26 cellular contexts compared by ENCODE assay signal in genomic region chr20:59971428-59971827, GRCh38. TPM values are rescaled to one million over a fixed set of nuclear protein-coding genes. Genes with fewer than 3 reads are reported as not detected.
DNase-seq lines count a peak whose midpoint lies in the region; ATAC-seq and TF ChIP-seq lines count a peak whose summit lies in the region.
"Had no signal": no experiment of that assay in that cellular context is flagged by ENCODE, and none has a peak within 500 bp of the region (broad histone marks: within the 10 kb centered on the region; RNA-seq: fewer than 3 reads in every experiment).

No MANE protein-coding gene starts in this region.

- H3K36me3 Mint-ChIP-seq in MCF 10A (ENCODE audit: insufficient read depth, unreplicated experiment), result no peaks in the 10 kb centered on the region

- H3K27ac ChIP-seq in breast epithelium (no peak overlapping the region), foreskin keratinocyte (peak overlapping the region; percentile 61), suprapubic skin (peak overlapping the region; percentile 60)
- H3K27ac ChIP-seq: 22Rv1, BLaER1, GM23248 had no signal

- no peaks in the 10 kb centered on the region for H3K9me3 Mint-ChIP-seq in MCF 10A (ENCODE audit: unreplicated experiment)
- H3K9me3 Mint-ChIP-seq: CD4-positive, alpha-beta T cell; H9; HFFc6 had no signal

- no peak for TF ChIP-seq POLR2A in breast epithelium (IDR thresholded peaks at IDR 0.05)
- no peak for TF ChIP-seq POLR2A in suprapubic skin (IDR thresholded peaks at IDR 0.05)

- H3K36me3 ChIP-seq in breast epithelium, result no peaks in the 10 kb centered on the region
- H3K36me3 ChIP-seq in suprapubic skin, result no peaks in the 10 kb centered on the region
- H3K36me3 ChIP-seq: BLaER1 had no signal

- H3K27me3 Mint-ChIP-seq in MCF 10A (ENCODE audit: insufficient read depth, unreplicated experiment), result no peaks in the 10 kb centered on the region
- H3K27me3 Mint-ChIP-seq: CD4-positive, alpha-beta T cell had no signal

- TF ChIP-seq CTCF in MCF 10A (IDR thresholded peaks at IDR 0.05; ENCODE audit: unreplicated experiment), result no peak
- no peak for TF ChIP-seq CTCF in breast epithelium (IDR thresholded peaks at IDR 0.05)
- no peak for TF ChIP-seq CTCF in foreskin keratinocyte (conservative IDR thresholded peaks at IDR 0.05)
- TF ChIP-seq CTCF in suprapubic skin (IDR thresholded peaks at IDR 0.05), result no peak

- H3K4me3 ChIP-seq in breast epithelium (no peak overlapping the region), suprapubic skin (no peak overlapping the region)
- H3K4me3 ChIP-seq: BLaER1, GM23248 had no signal

- peak overlapping the region; percentile 37 for H3K4me3 Mint-ChIP-seq in MCF 10A (ENCODE audit: unreplicated experiment)
- H3K4me3 Mint-ChIP-seq: CD4-positive, alpha-beta T cell; H9; HFFc6 had no signal

- POLR2A ChIA-PET in MCF 10A (lab: Yijun Ruan, JAX), result interaction anchor here (0.8 to 4.2 kb wide), 16 partner anchors 10 to 1215 kb away, joined by 3 to 47 read pairs (median 6); partner anchors contain the start of genes FAM217B and PPP1R3D

- H3K27me3 ChIP-seq in breast epithelium, result no peaks in the 10 kb centered on the region
- no peaks in the 10 kb centered on the region for H3K27me3 ChIP-seq in foreskin keratinocyte
- no peaks in the 10 kb centered on the region for H3K27me3 ChIP-seq in suprapubic skin
- H3K27me3 ChIP-seq: BLaER1 had no signal

- TF ChIP-seq EP300 in suprapubic skin (IDR thresholded peaks at IDR 0.05), result no peak

- H3K9me3 ChIP-seq in breast epithelium (no peaks in the 10 kb centered on the region), suprapubic skin (no peaks in the 10 kb centered on the region)
- H3K9me3 ChIP-seq: BLaER1 had no signal

- CTCF ChIA-PET in MCF 10A (lab: Yijun Ruan, JAX), result interaction anchor here (0.6 to 2.9 kb wide), 14 partner anchors 9 to 607 kb away, joined by 3 to 15 read pairs (median 4); partner anchors contain the start of genes FAM217B, PPP1R3D and SYCP2

- ATAC-seq in foreskin keratinocyte (no peak), GM21526 (IDR thresholded peaks at IDR 0.05; ENCODE audit: low FRiP score, unreplicated experiment) (no peak), GM18519 (IDR thresholded peaks at IDR 0.05; ENCODE audit: low FRiP score, unreplicated experiment) (no peak)

- H3K27ac Mint-ChIP-seq in MCF 10A (ENCODE audit: low read depth, unreplicated experiment), result peak overlapping the region; percentile 80
- H3K27ac Mint-ChIP-seq: CD4-positive, alpha-beta T cell; H9; HFFc6 had no signal

- DNase-seq in MCF 10A (ENCODE audit: unreplicated experiment) (no peak), breast epithelium (ENCODE audit: low spot score in 2 of 2) (no peak), foreskin keratinocyte (no peak), suprapubic skin (ENCODE audit: low spot score in 2 of 2) (no peak), KG1 (lab: John Stamatoyannopoulos, UW) (no peak), T-helper 1 cell (no peak)
- DNase-seq: ACHN; CD4-positive, alpha-beta T cell; COR-L47; DMS 273 treated with DMSO at 0.1 percent for 48 hours; DMS79 treated with DMSO at 0.1 percent for 48 hours; GM23248; H9; HFFc6; MM.1S; NCI-H1048; NCI-H1417 treated with DMSO at 0.1 percent for 48 hours; NCI-H187; NCI-H446; NCI-H526 treated with DMSO at 0.1 percent for 48 hours; RPMI8226; SHP77 treated with DMSO at 0.1 percent for 48 hours had no signal

- WGBS in suprapubic skin, result 72% methylated on average over 1 of the region's 1 CpG

- no TSS peak for BruUV-seq in MCF 10A (replicated peaks; lab: Mats Ljungman, UMichigan)

- H3K4me1 Mint-ChIP-seq in MCF 10A (ENCODE audit: insufficient read depth, unreplicated experiment), result peaks cover 20% of the 10 kb centered on the region
- H3K4me1 Mint-ChIP-seq: H9 had no signal

- intact Hi-C loops in MCF 10A (cut with micrococcal nuclease) (no loop called here), breast epithelium (cut with DNase I; ENCODE audit: low total_unique reads) (no loop called here)

- no peaks in the 10 kb centered on the region for H3K4me1 ChIP-seq in breast epithelium
- peaks cover 28% of the 10 kb centered on the region for H3K4me1 ChIP-seq in foreskin keratinocyte
- H3K4me1 ChIP-seq in suprapubic skin, result no peaks in the 10 kb centered on the region
- H3K4me1 ChIP-seq: BLaER1 had no signal

RNA-seq across cellular contexts. Expression of gene CDH26, which starts 13.2 kb away (rescaled TPM):
- total RNA-seq in MCF 10A (2022) (0.12 and 0.71 TPM in 2 replicates), breast epithelium (1 to 10 TPM; 1.6 to 3.1 (median 2.1) TPM), foreskin keratinocyte (1.1 and 1.2 TPM in 2 replicates), suprapubic skin (1 to 10 TPM; 1.4 to 2.2 (median 2.0) TPM)
- polyA plus RNA-seq in foreskin keratinocyte, result 0.74 and 0.99 TPM in 2 replicates
- total RNA-seq: GM23248 had no signal
- polyA plus RNA-seq: GM23248 had no signal

RNA-seq across cellular contexts. Expression of gene FAM217B, which starts 31.2 kb away (rescaled TPM):
- total RNA-seq in MCF 10A (2022), result 5.6 and 8.6 TPM in 2 replicates
- 10 to 100 TPM in 2 of 3 donors, 1 to 10 TPM in 1; 9.2 to 15.2 (median 13.4) TPM for total RNA-seq in breast epithelium
- 13.7 and 14.7 TPM in 2 replicates for total RNA-seq in foreskin keratinocyte
- 4.1 and 5.5 TPM in 2 replicates for polyA plus RNA-seq in foreskin keratinocyte
- total RNA-seq in suprapubic skin, result 10 to 100 TPM in 1 of 4 donors, 1 to 10 TPM in 3; 2.8 to 12.9 (median 6.0) TPM

RNA-seq across cellular contexts. Expression of gene PPP1R3D, which starts 31.3 kb away (rescaled TPM):
- total RNA-seq in MCF 10A (2022) (2.4 and 3.5 TPM in 2 replicates), breast epithelium (10 to 100 TPM in 1 of 3 donors, 1 to 10 TPM in 2; 8.2 to 11.1 (median 9.5) TPM), foreskin keratinocyte (7.6 and 7.8 TPM in 2 replicates), suprapubic skin (10 to 100 TPM in 3 of 4 donors, 1 to 10 TPM in 1; 7.3 to 16.9 (median 12.8) TPM)
- polyA plus RNA-seq in foreskin keratinocyte, result 2.7 and 4.1 TPM in 2 replicates

RNA-seq across cellular contexts. Expression of gene SYCP2, which starts 38.0 kb away (rescaled TPM):
- total RNA-seq in MCF 10A (2022) (0.35 and 0.61 TPM in 2 replicates), breast epithelium (10 to 100 TPM in 2 of 3 donors, 1 to 10 TPM in 1; 4.5 to 30.1 (median 12.5) TPM), foreskin keratinocyte (0.28 and 0.34 TPM in 2 replicates), suprapubic skin (1 to 10 TPM; 1.8 to 5.0 (median 4.4) TPM)
- polyA plus RNA-seq in foreskin keratinocyte, result 0.04 and 0.21 TPM in 2 replicates

Comparison
In these comparisons a context has a peak if more than half of its experiments do, and no peak if none do; other contexts are left out.
1. H3K27ac ChIP-seq: peak in foreskin keratinocyte (single experiment) and suprapubic skin (single experiment); none in breast epithelium (0 of 2).